31 cellular contexts compared by ENCODE assay signal in genomic region chr6:168624948-168625347, GRCh38.
"Had no signal": no experiment of that assay in that cellular context is flagged by ENCODE, and none has a peak within 500 bp of the region (broad histone marks: within the 10 kb centered on the region; RNA-seq: fewer than 3 reads in every experiment).

No MANE protein-coding gene starts in this region.

- H3K9me3 ChIP-seq: adrenal gland, ascending aorta, breast epithelium, colonic mucosa, esophagus squamous epithelium had no signal

- H3K4me3 Mint-ChIP-seq: activated CD4-positive, alpha-beta memory T cell treated with anti-CD3 and anti-CD28 coated beads, Interleukin-2, amount 10 ng/mL, durations not matched to agents 7 days and 5 days; activated CD4-positive, alpha-beta T cell treated with anti-CD3 and anti-CD28 coated beads, Interleukin-2, amount 10 ng/mL, durations not matched to agents 7 days and 5 days; activated naive CD4-positive, alpha-beta T cell treated with anti-CD3 and anti-CD28 coated beads for 36 hours; activated naive CD4-positive, alpha-beta T cell treated with anti-CD3 and anti-CD28 coated beads, Interleukin-2, amount 50 U/mL, for 24 hours; activated naive CD8-positive, alpha-beta T cell treated with anti-CD3 and anti-CD28 coated beads for 36 hours; activated naive CD8-positive, alpha-beta T cell treated with anti-CD3 and anti-CD28 coated beads, Interleukin-2, amount 50 U/mL, for 24 hours; activated T-cell treated with anti-CD3 and anti-CD28 coated beads, Interleukin-2, amount 50 U/mL, for 4 hours; activated T-helper 17 cell treated with anti-CD3 and anti-CD28 coated beads, Interleukin-2, amount 50 U/mL, for 72 hours; WTC11 had no signal

- H3K4me1 Mint-ChIP-seq: activated CD4-positive, alpha-beta T cell treated with anti-CD3 and anti-CD28 coated beads, Interleukin-2, amount 10 ng/mL, durations not matched to agents 7 days and 5 days; activated naive CD8-positive, alpha-beta T cell treated with anti-CD3 and anti-CD28 coated beads for 36 hours had no signal

- H3K36me3 Mint-ChIP-seq: activated naive CD4-positive, alpha-beta T cell treated with anti-CD3 and anti-CD28 coated beads, Interleukin-2, amount 50 U/mL, for 24 hours had no signal

- FAIRE-seq: endometrium, endothelial cell of umbilical vein had no signal

- H3K4me1 ChIP-seq: adrenal gland, ascending aorta, breast epithelium, colonic mucosa, esophagus squamous epithelium had no signal

- ATAC-seq: activated naive CD8-positive, alpha-beta T cell treated with anti-CD3 and anti-CD28 coated beads, Interleukin-2, amount 50 U/mL, for 24 hours; activated T-cell treated with anti-CD3 and anti-CD28 coated beads, Interleukin-2, amount 50 U/mL, for 4 hours; activated T-helper 17 cell treated with anti-CD3 and anti-CD28 coated beads, Interleukin-2, amount 50 U/mL, for 72 hours had no signal

- DNase-seq: activated CD4-positive, alpha-beta memory T cell treated with anti-CD3 and anti-CD28 coated beads, Interleukin-2, amount 10 ng/mL, durations not matched to agents 7 days and 5 days; activated CD4-positive, alpha-beta T cell treated with anti-CD3 and anti-CD28 coated beads for 1 hour; activated CD4-positive, alpha-beta T cell treated with anti-CD3 and anti-CD28 coated beads for 4 hours; activated CD4-positive, alpha-beta T cell treated with anti-CD3 and anti-CD28 coated beads, Interleukin-2, amount 10 ng/mL, durations not matched to agents 7 days and 5 days; activated CD4-positive, alpha-beta T cell treated with anti-CD3 and anti-CD28 coated beads, Interleukin-2, amount 50 U/mL, for 4 hours; activated CD8-positive, alpha-beta memory T cell treated with anti-CD3 and anti-CD28 coated beads for 24 hours; activated effector memory CD4-positive, alpha-beta T cell treated with Interleukin-2 at 50 U/mL for 16 hours; activated gamma-delta T cell treated with Interleukin-2 at 50 U/mL for 16 hours; activated naive CD4-positive, alpha-beta T cell treated with anti-CD3 and anti-CD28 coated beads for 36 hours; activated naive CD8-positive, alpha-beta T cell treated with anti-CD3 and anti-CD28 coated beads for 36 hours; activated naive CD8-positive, alpha-beta T cell treated with anti-CD3 and anti-CD28 coated beads, Interleukin-2, amount 50 U/mL, for 24 hours; activated T-cell treated with anti-CD3 and anti-CD28 coated beads, Interleukin-2, amount 50 U/mL, for 4 hours; adrenal gland; amygdala; central memory CD4-positive, alpha-beta T cell; cerebellar nuclear complex; colonic mucosa; effector CD8-positive, alpha-beta T cell; esophagus squamous epithelium; foreskin melanocyte; T-helper 2 cell had no signal

- H3K27me3 Mint-ChIP-seq: activated CD4-positive, alpha-beta memory T cell treated with anti-CD3 and anti-CD28 coated beads, Interleukin-2, amount 10 ng/mL, durations not matched to agents 7 days and 5 days; activated CD4-positive, alpha-beta T cell treated with anti-CD3 and anti-CD28 coated beads, Interleukin-2, amount 10 ng/mL, durations not matched to agents 7 days and 5 days; brain had no signal

- H3K27me3 ChIP-seq: adrenal gland, ascending aorta, breast epithelium, cardiac muscle cell, colonic mucosa, esophagus squamous epithelium had no signal

- H3K36me3 ChIP-seq: adrenal gland, breast epithelium, cardiac muscle cell, colonic mucosa, esophagus squamous epithelium had no signal

- H3K27ac ChIP-seq: adrenal gland, ascending aorta, breast epithelium, cardiac muscle cell, colonic mucosa, epithelial cell of prostate, esophagus squamous epithelium had no signal

- H3K4me3 ChIP-seq: adrenal gland, ascending aorta, breast epithelium, cardiac muscle cell, colonic mucosa, esophagus squamous epithelium had no signal

- H3K27ac Mint-ChIP-seq: activated CD4-positive, alpha-beta memory T cell treated with anti-CD3 and anti-CD28 coated beads, Interleukin-2, amount 10 ng/mL, durations not matched to agents 7 days and 5 days; activated CD4-positive, alpha-beta T cell treated with anti-CD3 and anti-CD28 coated beads, Interleukin-2, amount 10 ng/mL, durations not matched to agents 7 days and 5 days; activated naive CD4-positive, alpha-beta T cell treated with anti-CD3 and anti-CD28 coated beads for 36 hours; activated naive CD4-positive, alpha-beta T cell treated with anti-CD3 and anti-CD28 coated beads, Interleukin-2, amount 50 U/mL, for 24 hours; activated naive CD8-positive, alpha-beta T cell treated with anti-CD3 and anti-CD28 coated beads for 36 hours; activated naive CD8-positive, alpha-beta T cell treated with anti-CD3 and anti-CD28 coated beads, Interleukin-2, amount 50 U/mL, for 24 hours; activated T-helper 17 cell treated with anti-CD3 and anti-CD28 coated beads, Interleukin-2, amount 50 U/mL, for 72 hours; WTC11 had no signal
